Comparison of ENCODE assay signal across 24 cellular contexts in the genomic region with DNA sequence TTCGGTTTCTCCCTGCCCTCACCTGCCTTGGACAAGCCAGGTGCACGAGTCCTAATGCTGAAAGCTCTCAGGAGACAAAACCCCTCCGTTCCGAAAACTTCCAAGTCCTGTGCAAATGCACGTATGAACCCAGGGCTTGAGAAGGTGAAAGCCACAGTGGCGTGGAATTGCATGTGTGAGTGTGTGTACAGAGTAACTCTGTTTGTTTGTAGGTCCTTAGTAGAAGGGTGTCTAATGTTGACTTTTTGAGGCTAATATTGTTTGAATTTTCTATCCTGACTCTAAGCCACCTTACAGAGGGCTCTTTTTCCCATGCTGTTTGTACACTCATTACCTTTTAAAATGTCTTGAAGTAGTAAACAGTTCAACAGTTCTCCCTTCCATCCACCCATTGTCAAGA.
A peak's percentile ranks its signal among the peaks of the same experiment; 100 is the strongest.
DNase-seq lines count a peak whose midpoint lies in the region; ATAC-seq and TF ChIP-seq lines count a peak whose summit lies in the region.
"Had no signal": no experiment of that assay in that cellular context is flagged by ENCODE, and none has a peak within 500 bp of the region (broad histone marks: within the 10 kb centered on the region; RNA-seq: fewer than 3 reads in every experiment).

No MANE protein-coding gene starts in this region.

- DNase-seq in NCI-H1092 treated with DMSO at 0.1 percent for 48 hours (lab: John Stamatoyannopoulos, UW) (peak; percentile 56), NCI-H1092 (lab: John Stamatoyannopoulos, UW) (no peak), NCI-H2029 (lab: John Stamatoyannopoulos, UW) (peak; percentile 79), NCI-H774 (lab: John Stamatoyannopoulos, UW) (peak; percentile 55), neural progenitor cell (ENCODE audit: low spot score) (no peak), natural killer cell (no peak)
- DNase-seq: AML-193; C1 segment of cervical spinal cord; Calu3; CD8-positive, alpha-beta T cell; DMS79 treated with DMSO at 0.1 percent for 48 hours; GM23248; IMR-90; NCI-H1694 treated with DMSO at 0.1 percent for 48 hours; NCI-H2171; NCI-H446; NCI-H82; OCI-M1; T-helper 1 cell had no signal

- H3K79me2 ChIP-seq in neural progenitor cell (ENCODE audit: low read depth) = no peaks in the 10 kb centered on the region

- no peak overlapping the region for H3K27ac ChIP-seq in neural progenitor cell
- H3K27ac ChIP-seq: 22Rv1, GM23248, SJSA1 had no signal

- H3K9me3 Mint-ChIP-seq in neural progenitor cell (no peaks in the 10 kb centered on the region), natural killer cell (no peaks in the 10 kb centered on the region)
- H3K9me3 Mint-ChIP-seq: CD8-positive, alpha-beta T cell had no signal

- no peak overlapping the region for H3K4me3 ChIP-seq in neural progenitor cell
- H3K4me3 ChIP-seq: GM23248, HAP-1, SJSA1 had no signal

- H3K36me3 Mint-ChIP-seq in neural progenitor cell = no peaks in the 10 kb centered on the region
- H3K36me3 Mint-ChIP-seq in natural killer cell = no peaks in the 10 kb centered on the region
- H3K36me3 Mint-ChIP-seq: CD8-positive, alpha-beta T cell had no signal

- H4K20me1 ChIP-seq in neural progenitor cell (ENCODE audit: low read depth) = peaks cover 14% of the 10 kb centered on the region

- H3K36me3 ChIP-seq in neural progenitor cell = no peaks in the 10 kb centered on the region
- H3K36me3 ChIP-seq: HAP-1, SJSA1 had no signal

- peaks cover 15% of the 10 kb centered on the region for H3K27me3 Mint-ChIP-seq in neural progenitor cell (ENCODE audit: insufficient read depth, low read depth)
- H3K27me3 Mint-ChIP-seq in natural killer cell (ENCODE audit: low read depth in 2 of 2) = no peaks in the 10 kb centered on the region

- no peak for TF ChIP-seq CTCF in neural progenitor cell (IDR thresholded peaks at IDR 0.05)
- TF ChIP-seq CTCF in natural killer cell (IDR thresholded peaks at IDR 0.05) = no peak

- H3K4me3 Mint-ChIP-seq in neural progenitor cell (no peak overlapping the region), natural killer cell (no peak overlapping the region)
- H3K4me3 Mint-ChIP-seq: CD8-positive, alpha-beta T cell had no signal

- H3K9ac ChIP-seq in neural progenitor cell = no peak overlapping the region
- H3K9ac ChIP-seq: GM23248 had no signal

- peak overlapping the region; percentile 64 for H3K4me2 ChIP-seq in neural progenitor cell

- intact Hi-C loops in natural killer cell (cut with micrococcal nuclease) = no loop called here

- no peaks in the 10 kb centered on the region for H3K9me3 ChIP-seq in neural progenitor cell (ENCODE audit: low read depth)
- H3K9me3 ChIP-seq: HAP-1, SJSA1 had no signal

- ATAC-seq in GM18868 (IDR thresholded peaks at IDR 0.05; ENCODE audit: unreplicated experiment) = no peak
- no peak for ATAC-seq in natural killer cell
- no peak for ATAC-seq in GM19452 (IDR thresholded peaks at IDR 0.05; ENCODE audit: unreplicated experiment)
- ATAC-seq: CD8-positive, alpha-beta T cell had no signal

- peaks cover 20% of the 10 kb centered on the region for H3F3A ChIP-seq in neural progenitor cell (ENCODE audit: low read depth)

- peaks cover 47% of the 10 kb centered on the region for H3K4me1 ChIP-seq in neural progenitor cell
- H3K4me1 ChIP-seq: HAP-1, SJSA1 had no signal

- H3K27me3 ChIP-seq in neural progenitor cell = peaks cover 95% of the 10 kb centered on the region
- H3K27me3 ChIP-seq: SJSA1 had no signal

- H3K27ac Mint-ChIP-seq in neural progenitor cell (no peak overlapping the region), natural killer cell (no peak overlapping the region)
- H3K27ac Mint-ChIP-seq: CD8-positive, alpha-beta T cell had no signal

- H3K4me1 Mint-ChIP-seq in neural progenitor cell = peaks cover 10% of the 10 kb centered on the region
- no peaks in the 10 kb centered on the region for H3K4me1 Mint-ChIP-seq in natural killer cell

- H2AFZ ChIP-seq in neural progenitor cell (replicated peaks) = no peak overlapping the region
- H2AFZ ChIP-seq: GM23248 had no signal

Comparison
In these comparisons a context has a peak if more than half of its experiments do, and no peak if none do; other contexts are left out.
1. DNase-seq: peak in NCI-H1092 treated with DMSO at 0.1 percent for 48 hours (single experiment), NCI-H2029 (single experiment) and NCI-H774 (single experiment); none in NCI-H1092 (single experiment), neural progenitor cell (single experiment) and natural killer cell (single experiment).